ENCODE assay signal across 23 cellular contexts in the genomic region with DNA sequence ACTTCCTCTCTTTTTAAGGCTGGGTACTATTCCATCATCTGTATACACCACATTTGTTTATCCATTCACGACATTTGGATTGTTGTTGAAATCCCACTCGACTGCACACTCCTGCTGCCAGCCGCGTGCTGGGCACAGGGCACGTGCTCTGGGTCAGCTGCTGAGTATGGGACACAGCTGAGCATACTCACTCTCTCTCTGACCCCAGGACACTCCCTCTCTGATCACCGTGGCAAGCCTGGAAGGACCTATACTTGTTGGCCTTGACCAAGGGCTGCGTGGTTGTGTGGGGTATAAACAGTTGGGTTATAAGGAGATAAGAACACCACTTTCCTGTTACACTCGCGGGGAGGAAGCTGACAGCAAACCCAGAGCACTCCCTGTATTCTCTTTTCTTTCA.
DNase-seq lines count a peak whose midpoint lies in the region; ATAC-seq and TF ChIP-seq lines count a peak whose summit lies in the region.
"Had no signal": no experiment of that assay in that cellular context is flagged by ENCODE, and none has a peak within 500 bp of the region (broad histone marks: within the 10 kb centered on the region; RNA-seq: fewer than 3 reads in every experiment).

No MANE protein-coding gene starts in this region.

- peak overlapping the region; percentile 13 for H3K27ac Mint-ChIP-seq in activated naive CD4-positive, alpha-beta T cell treated with anti-CD3 and anti-CD28 coated beads, Interleukin-2, amount 50 U/mL, for 24 hours
- H3K27ac Mint-ChIP-seq in activated naive CD4-positive, alpha-beta T cell treated with anti-CD3 and anti-CD28 coated beads for 36 hours = no peak overlapping the region
- H3K27ac Mint-ChIP-seq: dendritic cell treated with granulocyte-macrophage colony-stimulating factor and Interleukin-4, amounts not matched to agents 40 ng/mL and 50 ng/mL, for 4 days; stimulated activated naive CD8-positive, alpha-beta T cell treated with anti-CD3 and anti-CD28 coated beads, Interleukin-15, Interleukin-2, amounts not matched to agents 100 ng/mL and 50 ng/mL, for 24 hours had no signal

- H3K4me1 Mint-ChIP-seq in activated naive CD4-positive, alpha-beta T cell treated with anti-CD3 and anti-CD28 coated beads, Interleukin-2, amount 50 U/mL, for 24 hours = peaks cover 13% of the 10 kb centered on the region
- peaks cover 2% of the 10 kb centered on the region for H3K4me1 Mint-ChIP-seq in activated naive CD4-positive, alpha-beta T cell treated with anti-CD3 and anti-CD28 coated beads for 36 hours (ENCODE audit: low read depth)

- TF ChIP-seq CTCF in fibroblast of villous mesenchyme (IDR thresholded peaks at IDR 0.05; ENCODE audit: insufficient read depth, low read depth, low read length) = no peak
- no peak for TF ChIP-seq CTCF in upper lobe of right lung (IDR thresholded peaks at IDR 0.05)
- TF ChIP-seq CTCF in esophagus muscularis mucosa (IDR thresholded peaks at IDR 0.05) = no peak

- H3K9me3 ChIP-seq in upper lobe of right lung (no peaks in the 10 kb centered on the region), esophagus muscularis mucosa (no peaks in the 10 kb centered on the region)

- no peaks in the 10 kb centered on the region for H3K4me1 ChIP-seq in upper lobe of right lung
- peaks cover 4 to 9% (median 8%) of the 10 kb centered on the region in 4 donors for H3K4me1 ChIP-seq in esophagus muscularis mucosa
- H3K4me1 ChIP-seq: tibial nerve had no signal

- no peak for DNase-seq in activated naive CD4-positive, alpha-beta T cell treated with anti-CD3 and anti-CD28 coated beads for 36 hours
- peak; percentile 70 for DNase-seq in fibroblast of villous mesenchyme (ENCODE audit: low read depth)
- peak; percentile 21 to 35 for DNase-seq in lung microvascular endothelial cell (ENCODE audit: low read depth in 2 of 2)
- no peak for DNase-seq in upper lobe of right lung
- DNase-seq in activated CD4-positive, alpha-beta T cell treated with anti-CD3 and anti-CD28 coated beads, Interleukin-2, amount 50 U/mL, for 1 hour = no peak
- DNase-seq in esophagus muscularis mucosa (ENCODE audit: extremely low spot score) = no peak
- DNase-seq: activated CD4-positive, alpha-beta T cell treated with anti-CD3 and anti-CD28 coated beads for 48 hours; DND-41; H9; hippocampal formation; Kasumi-1; mammary epithelial cell; naive B cell; NCI-H1105; NCI-H2107; NCI-H524 had no signal

- no peak overlapping the region for H3K4me3 ChIP-seq in fibroblast of villous mesenchyme (ENCODE audit: low read depth, low read length)
- no peak overlapping the region for H3K4me3 ChIP-seq in upper lobe of right lung
- no peak overlapping the region for H3K4me3 ChIP-seq in esophagus muscularis mucosa
- H3K4me3 ChIP-seq: tibial nerve had no signal

- intact Hi-C loops in activated naive CD4-positive, alpha-beta T cell treated with anti-CD3 and anti-CD28 coated beads for 36 hours (cut with micrococcal nuclease) = no loop called here
- intact Hi-C loops in upper lobe of right lung (cut with DNase I) (no loop called here), esophagus muscularis mucosa (cut with DNase I) (no loop called here)

- no peak for TF ChIP-seq EP300 in esophagus muscularis mucosa (IDR thresholded peaks at IDR 0.05)

- TF ChIP-seq POLR2A in esophagus muscularis mucosa (IDR thresholded peaks at IDR 0.05; ENCODE audit: low read depth) = no peak

- H3K27ac ChIP-seq in upper lobe of right lung = no peak overlapping the region
- H3K27ac ChIP-seq in esophagus muscularis mucosa (replicated peaks in 1 of 4) = no peak overlapping the region
- H3K27ac ChIP-seq: 22Rv1, RWPE1, tibial nerve had no signal

- ATAC-seq in upper lobe of right lung (peak; percentile 50), GM21786 (IDR thresholded peaks at IDR 0.05; ENCODE audit: unreplicated experiment) (no peak)

- no peaks in the 10 kb centered on the region for H3K27me3 Mint-ChIP-seq in activated naive CD4-positive, alpha-beta T cell treated with anti-CD3 and anti-CD28 coated beads, Interleukin-2, amount 50 U/mL, for 24 hours
- H3K27me3 Mint-ChIP-seq in activated naive CD4-positive, alpha-beta T cell treated with anti-CD3 and anti-CD28 coated beads for 36 hours (ENCODE audit: low read depth) = no peaks in the 10 kb centered on the region
- H3K27me3 Mint-ChIP-seq: dendritic cell treated with granulocyte-macrophage colony-stimulating factor and Interleukin-4, amounts not matched to agents 40 ng/mL and 50 ng/mL, for 4 days; naive B cell; stimulated activated naive CD8-positive, alpha-beta T cell treated with anti-CD3 and anti-CD28 coated beads, Interleukin-15, Interleukin-2, amounts not matched to agents 100 ng/mL and 50 ng/mL, for 24 hours had no signal

- CTCF ChIA-PET in activated naive CD4-positive, alpha-beta T cell treated with anti-CD3 and anti-CD28 coated beads for 36 hours (lab: Charles Lee) = interaction anchor here (1.0 kb wide), 1 partner anchor 13 kb away, joined by 6 read pairs; no protein-coding TSS in a partner anchor

- H3K27me3 ChIP-seq in upper lobe of right lung (no peaks in the 10 kb centered on the region), esophagus muscularis mucosa (no peaks in the 10 kb centered on the region)
- H3K27me3 ChIP-seq: tibial nerve had no signal

- H3K9me3 Mint-ChIP-seq in activated naive CD4-positive, alpha-beta T cell treated with anti-CD3 and anti-CD28 coated beads, Interleukin-2, amount 50 U/mL, for 24 hours = no peaks in the 10 kb centered on the region
- peaks cover 6% of the 10 kb centered on the region for H3K9me3 Mint-ChIP-seq in activated naive CD4-positive, alpha-beta T cell treated with anti-CD3 and anti-CD28 coated beads for 36 hours
- H3K9me3 Mint-ChIP-seq: dendritic cell treated with granulocyte-macrophage colony-stimulating factor and Interleukin-4, amounts not matched to agents 40 ng/mL and 50 ng/mL, for 4 days had no signal

- 70% methylated on average over 9 of the region's 9 CpGs for WGBS in esophagus muscularis mucosa

- H3K36me3 ChIP-seq in upper lobe of right lung (peaks cover 5% of the 10 kb centered on the region), esophagus muscularis mucosa (peaks cover 0 to 7% (median 2%) of the 10 kb centered on the region in 4 donors)

- H3K36me3 Mint-ChIP-seq in activated naive CD4-positive, alpha-beta T cell treated with anti-CD3 and anti-CD28 coated beads, Interleukin-2, amount 50 U/mL, for 24 hours = peaks cover 34% of the 10 kb centered on the region
- H3K36me3 Mint-ChIP-seq in activated naive CD4-positive, alpha-beta T cell treated with anti-CD3 and anti-CD28 coated beads for 36 hours (ENCODE audit: low read depth) = peaks cover 19% of the 10 kb centered on the region

- H3K4me3 Mint-ChIP-seq in activated naive CD4-positive, alpha-beta T cell treated with anti-CD3 and anti-CD28 coated beads, Interleukin-2, amount 50 U/mL, for 24 hours = no peak overlapping the region
- H3K4me3 Mint-ChIP-seq in activated naive CD4-positive, alpha-beta T cell treated with anti-CD3 and anti-CD28 coated beads for 36 hours = no peak overlapping the region
- H3K4me3 Mint-ChIP-seq: dendritic cell treated with granulocyte-macrophage colony-stimulating factor and Interleukin-4, amounts not matched to agents 40 ng/mL and 50 ng/mL, for 4 days; H9; stimulated activated naive CD8-positive, alpha-beta T cell treated with anti-CD3 and anti-CD28 coated beads, Interleukin-15, Interleukin-2, amounts not matched to agents 100 ng/mL and 50 ng/mL, for 24 hours had no signal

Comparison
In these comparisons a context has a peak if more than half of its experiments do, and no peak if none do; other contexts are left out.
1. DNase-seq: peak in fibroblast of villous mesenchyme (single experiment) and lung microvascular endothelial cell (2 of 2); none in activated naive CD4-positive, alpha-beta T cell treated with anti-CD3 and anti-CD28 coated beads for 36 hours (single experiment), upper lobe of right lung (single experiment), activated CD4-positive, alpha-beta T cell treated with anti-CD3 and anti-CD28 coated beads, Interleukin-2, amount 50 U/mL, for 1 hour (single experiment) and esophagus muscularis mucosa (single experiment).